In the genomic region with DNA sequence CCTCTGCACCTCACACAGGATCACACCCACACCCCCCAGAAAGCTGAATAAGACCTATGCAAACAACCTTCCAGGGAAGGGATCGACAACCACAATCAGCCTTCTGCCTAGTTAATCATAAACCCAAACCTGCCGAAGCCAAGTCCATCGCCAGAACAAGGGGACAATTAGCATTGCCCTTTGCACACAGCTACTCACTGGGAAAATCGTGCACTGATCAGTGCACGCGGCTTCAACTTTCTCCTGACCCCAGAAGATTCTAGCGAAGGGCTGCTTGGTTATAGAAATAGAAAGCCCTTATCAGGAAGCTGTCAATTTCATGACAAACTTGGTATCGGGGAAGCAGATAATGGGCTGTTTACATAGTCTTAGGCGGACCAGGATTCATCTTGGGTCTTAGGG, we compare ENCODE assay signal across 1 cellular context.
TF ChIP-seq lines count a peak whose summit lies in the region.

No MANE protein-coding gene starts in this region.

TF ChIP-seq in HepG2, 621 proteins besides CTCF, POLR2A, EP300 and RAD21 (continued from another document and continues in another):
- TF ChIP-seq, protein P1, sequence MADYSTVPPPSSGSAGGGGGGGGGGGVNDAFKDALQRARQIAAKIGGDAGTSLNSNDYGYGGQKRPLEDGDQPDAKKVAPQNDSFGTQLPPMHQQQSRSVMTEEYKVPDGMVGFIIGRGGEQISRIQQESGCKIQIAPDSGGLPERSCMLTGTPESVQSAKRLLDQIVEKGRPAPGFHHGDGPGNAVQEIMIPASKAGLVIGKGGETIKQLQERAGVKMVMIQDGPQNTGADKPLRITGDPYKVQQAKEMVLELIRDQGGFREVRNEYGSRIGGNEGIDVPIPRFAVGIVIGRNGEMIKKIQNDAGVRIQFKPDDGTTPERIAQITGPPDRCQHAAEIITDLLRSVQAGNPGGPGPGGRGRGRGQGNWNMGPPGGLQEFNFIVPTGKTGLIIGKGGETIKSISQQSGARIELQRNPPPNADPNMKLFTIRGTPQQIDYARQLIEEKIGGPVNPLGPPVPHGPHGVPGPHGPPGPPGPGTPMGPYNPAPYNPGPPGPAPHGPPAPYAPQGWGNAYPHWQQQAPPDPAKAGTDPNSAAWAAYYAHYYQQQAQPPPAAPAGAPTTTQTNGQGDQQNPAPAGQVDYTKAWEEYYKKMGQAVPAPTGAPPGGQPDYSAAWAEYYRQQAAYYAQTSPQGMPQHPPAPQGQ (CRISPR knock-in tag; IDR thresholded peaks at IDR 0.05; ENCODE audit: borderline replicate concordance): no peak
- TF ChIP-seq SP4 (CRISPR knock-in tag; IDR thresholded peaks at IDR 0.05) (no peak), BORCS8-MEF2B (CRISPR knock-in tag; IDR thresholded peaks at IDR 0.05) (no peak), SRSF4 (IDR thresholded peaks at IDR 0.05; ENCODE audit: low read depth, low read length, poor library complexity, severe bottlenecking) (no peak), TBX3 (IDR thresholded peaks at IDR 0.05; ENCODE audit: borderline replicate concordance) (no peak), RAD51 (IDR thresholded peaks at IDR 0.05; ENCODE audit: borderline replicate concordance) (no peak), SMARCE1 (IDR thresholded peaks at IDR 0.05; ENCODE audit: borderline replicate concordance) (no peak), MIER2 (CRISPR knock-in tag; IDR thresholded peaks at IDR 0.05) (no peak), ZNF552 (CRISPR knock-in tag; IDR thresholded peaks at IDR 0.05; ENCODE audit: borderline replicate concordance) (no peak), ZNF790 (CRISPR knock-in tag; IDR thresholded peaks at IDR 0.05; ENCODE audit: borderline replicate concordance) (no peak), ZKSCAN1 (IDR thresholded peaks at IDR 0.05; ENCODE audit: low read length) (no peak), NFATC3 (CRISPR knock-in tag; IDR thresholded peaks at IDR 0.05) (no peak), YEATS4 (CRISPR knock-in tag; IDR thresholded peaks at IDR 0.05; ENCODE audit: borderline replicate concordance) (no peak; the same call in 1 of the 2 replicates), ZNF530 (CRISPR knock-in tag; IDR thresholded peaks at IDR 0.05; ENCODE audit: low read depth) (no peak), SRY (CRISPR knock-in tag; IDR thresholded peaks at IDR 0.05) (no peak), NR2C2 (CRISPR knock-in tag; IDR thresholded peaks at IDR 0.05; ENCODE audit: borderline replicate concordance) (peak; percentile 22; the same call in 1 of the 2 replicates), ZFP62 (CRISPR knock-in tag; IDR thresholded peaks at IDR 0.05) (no peak), ZEB1 (IDR thresholded peaks at IDR 0.05; ENCODE audit: insufficient replicate concordance, low read depth) (no peak), NCOA5 (CRISPR knock-in tag; IDR thresholded peaks at IDR 0.05) (no peak), AGO1 (IDR thresholded peaks at IDR 0.05; ENCODE audit: low read depth, low read length, poor library complexity, severe bottlenecking) (no peak), CENPT (CRISPR knock-in tag; IDR thresholded peaks at IDR 0.05; ENCODE audit: low read depth) (no peak), TMF1 (CRISPR knock-in tag; IDR thresholded peaks at IDR 0.05; ENCODE audit: low read depth) (no peak)
- TF ChIP-seq, protein P2, sequence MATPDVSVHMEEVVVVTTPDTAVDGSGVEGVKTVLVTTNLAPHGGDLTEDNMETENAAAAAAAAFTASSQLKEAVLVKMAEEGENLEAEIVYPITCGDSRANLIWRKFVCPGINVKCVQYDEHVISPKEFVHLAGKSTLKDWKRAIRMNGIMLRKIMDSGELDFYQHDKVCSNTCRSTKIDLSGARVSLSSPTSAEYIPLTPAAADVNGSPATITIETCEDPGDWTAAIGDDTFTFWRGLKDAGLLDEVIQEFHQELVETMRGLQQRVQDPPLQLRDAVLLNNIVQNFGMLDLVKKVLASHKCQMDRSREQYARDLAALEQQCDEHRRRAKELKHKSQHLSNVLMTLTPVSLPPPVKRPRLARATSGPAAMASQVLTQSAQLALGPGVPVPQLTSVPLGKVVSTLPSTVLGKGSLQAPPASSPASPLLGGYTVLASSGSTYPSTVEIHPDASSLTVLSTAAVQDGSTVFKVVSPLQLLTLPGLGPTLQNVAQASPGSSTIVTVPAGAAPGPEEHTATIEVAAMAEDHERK (CRISPR knock-in tag; IDR thresholded peaks at IDR 0.05; ENCODE audit: low read depth): no peak
- TF ChIP-seq, protein P3, sequence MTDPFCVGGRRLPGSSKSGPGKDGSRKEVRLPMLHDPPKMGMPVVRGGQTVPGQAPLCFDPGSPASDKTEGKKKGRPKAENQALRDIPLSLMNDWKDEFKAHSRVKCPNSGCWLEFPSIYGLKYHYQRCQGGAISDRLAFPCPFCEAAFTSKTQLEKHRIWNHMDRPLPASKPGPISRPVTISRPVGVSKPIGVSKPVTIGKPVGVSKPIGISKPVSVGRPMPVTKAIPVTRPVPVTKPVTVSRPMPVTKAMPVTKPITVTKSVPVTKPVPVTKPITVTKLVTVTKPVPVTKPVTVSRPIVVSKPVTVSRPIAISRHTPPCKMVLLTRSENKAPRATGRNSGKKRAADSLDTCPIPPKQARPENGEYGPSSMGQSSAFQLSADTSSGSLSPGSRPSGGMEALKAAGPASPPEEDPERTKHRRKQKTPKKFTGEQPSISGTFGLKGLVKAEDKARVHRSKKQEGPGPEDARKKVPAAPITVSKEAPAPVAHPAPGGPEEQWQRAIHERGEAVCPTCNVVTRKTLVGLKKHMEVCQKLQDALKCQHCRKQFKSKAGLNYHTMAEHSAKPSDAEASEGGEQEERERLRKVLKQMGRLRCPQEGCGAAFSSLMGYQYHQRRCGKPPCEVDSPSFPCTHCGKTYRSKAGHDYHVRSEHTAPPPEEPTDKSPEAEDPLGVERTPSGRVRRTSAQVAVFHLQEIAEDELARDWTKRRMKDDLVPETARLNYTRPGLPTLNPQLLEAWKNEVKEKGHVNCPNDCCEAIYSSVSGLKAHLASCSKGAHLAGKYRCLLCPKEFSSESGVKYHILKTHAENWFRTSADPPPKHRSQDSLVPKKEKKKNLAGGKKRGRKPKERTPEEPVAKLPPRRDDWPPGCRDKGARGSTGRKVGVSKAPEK (CRISPR knock-in tag; IDR thresholded peaks at IDR 0.05; ENCODE audit: borderline replicate concordance): no peak
- TF ChIP-seq, protein P4, sequence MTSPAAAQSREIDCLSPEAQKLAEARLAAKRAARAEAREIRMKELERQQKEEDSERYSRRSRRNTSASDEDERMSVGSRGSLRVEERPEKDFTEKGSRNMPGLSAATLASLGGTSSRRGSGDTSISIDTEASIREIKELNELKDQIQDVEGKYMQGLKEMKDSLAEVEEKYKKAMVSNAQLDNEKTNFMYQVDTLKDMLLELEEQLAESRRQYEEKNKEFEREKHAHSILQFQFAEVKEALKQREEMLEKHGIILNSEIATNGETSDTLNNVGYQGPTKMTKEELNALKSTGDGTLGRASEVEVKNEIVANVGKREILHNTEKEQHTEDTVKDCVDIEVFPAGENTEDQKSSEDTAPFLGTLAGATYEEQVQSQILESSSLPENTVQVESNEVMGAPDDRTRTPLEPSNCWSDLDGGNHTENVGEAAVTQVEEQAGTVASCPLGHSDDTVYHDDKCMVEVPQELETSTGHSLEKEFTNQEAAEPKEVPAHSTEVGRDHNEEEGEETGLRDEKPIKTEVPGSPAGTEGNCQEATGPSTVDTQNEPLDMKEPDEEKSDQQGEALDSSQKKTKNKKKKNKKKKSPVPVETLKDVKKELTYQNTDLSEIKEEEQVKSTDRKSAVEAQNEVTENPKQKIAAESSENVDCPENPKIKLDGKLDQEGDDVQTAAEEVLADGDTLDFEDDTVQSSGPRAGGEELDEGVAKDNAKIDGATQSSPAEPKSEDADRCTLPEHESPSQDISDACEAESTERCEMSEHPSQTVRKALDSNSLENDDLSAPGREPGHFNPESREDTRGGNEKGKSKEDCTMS (CRISPR knock-in tag; conservative IDR thresholded peaks at IDR 0.05): no peak
- TF ChIP-seq, protein P5, sequence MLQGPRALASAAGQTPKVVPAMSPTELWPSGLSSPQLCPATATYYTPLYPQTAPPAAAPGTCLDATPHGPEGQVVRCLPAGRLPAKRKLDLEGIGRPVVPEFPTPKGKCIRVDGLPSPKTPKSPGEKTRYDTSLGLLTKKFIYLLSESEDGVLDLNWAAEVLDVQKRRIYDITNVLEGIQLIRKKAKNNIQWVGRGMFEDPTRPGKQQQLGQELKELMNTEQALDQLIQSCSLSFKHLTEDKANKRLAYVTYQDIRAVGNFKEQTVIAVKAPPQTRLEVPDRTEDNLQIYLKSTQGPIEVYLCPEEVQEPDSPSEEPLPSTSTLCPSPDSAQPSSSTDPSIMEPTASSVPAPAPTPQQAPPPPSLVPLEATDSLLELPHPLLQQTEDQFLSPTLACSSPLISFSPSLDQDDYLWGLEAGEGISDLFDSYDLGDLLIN (CRISPR knock-in tag; IDR thresholded peaks at IDR 0.05; ENCODE audit: borderline replicate concordance): no peak
- TF ChIP-seq, protein P6, sequence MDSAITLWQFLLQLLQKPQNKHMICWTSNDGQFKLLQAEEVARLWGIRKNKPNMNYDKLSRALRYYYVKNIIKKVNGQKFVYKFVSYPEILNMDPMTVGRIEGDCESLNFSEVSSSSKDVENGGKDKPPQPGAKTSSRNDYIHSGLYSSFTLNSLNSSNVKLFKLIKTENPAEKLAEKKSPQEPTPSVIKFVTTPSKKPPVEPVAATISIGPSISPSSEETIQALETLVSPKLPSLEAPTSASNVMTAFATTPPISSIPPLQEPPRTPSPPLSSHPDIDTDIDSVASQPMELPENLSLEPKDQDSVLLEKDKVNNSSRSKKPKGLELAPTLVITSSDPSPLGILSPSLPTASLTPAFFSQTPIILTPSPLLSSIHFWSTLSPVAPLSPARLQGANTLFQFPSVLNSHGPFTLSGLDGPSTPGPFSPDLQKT (CRISPR knock-in tag; IDR thresholded peaks at IDR 0.05; ENCODE audit: borderline replicate concordance): no peak
- TF ChIP-seq, protein P7, sequence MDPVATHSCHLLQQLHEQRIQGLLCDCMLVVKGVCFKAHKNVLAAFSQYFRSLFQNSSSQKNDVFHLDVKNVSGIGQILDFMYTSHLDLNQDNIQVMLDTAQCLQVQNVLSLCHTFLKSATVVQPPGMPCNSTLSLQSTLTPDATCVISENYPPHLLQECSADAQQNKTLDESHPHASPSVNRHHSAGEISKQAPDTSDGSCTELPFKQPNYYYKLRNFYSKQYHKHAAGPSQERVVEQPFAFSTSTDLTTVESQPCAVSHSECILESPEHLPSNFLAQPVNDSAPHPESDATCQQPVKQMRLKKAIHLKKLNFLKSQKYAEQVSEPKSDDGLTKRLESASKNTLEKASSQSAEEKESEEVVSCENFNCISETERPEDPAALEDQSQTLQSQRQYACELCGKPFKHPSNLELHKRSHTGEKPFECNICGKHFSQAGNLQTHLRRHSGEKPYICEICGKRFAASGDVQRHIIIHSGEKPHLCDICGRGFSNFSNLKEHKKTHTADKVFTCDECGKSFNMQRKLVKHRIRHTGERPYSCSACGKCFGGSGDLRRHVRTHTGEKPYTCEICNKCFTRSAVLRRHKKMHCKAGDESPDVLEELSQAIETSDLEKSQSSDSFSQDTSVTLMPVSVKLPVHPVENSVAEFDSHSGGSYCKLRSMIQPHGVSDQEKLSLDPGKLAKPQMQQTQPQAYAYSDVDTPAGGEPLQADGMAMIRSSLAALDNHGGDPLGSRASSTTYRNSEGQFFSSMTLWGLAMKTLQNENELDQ (CRISPR knock-in tag; IDR thresholded peaks at IDR 0.05; ENCODE audit: borderline replicate concordance): no peak
- TF ChIP-seq, protein P8, sequence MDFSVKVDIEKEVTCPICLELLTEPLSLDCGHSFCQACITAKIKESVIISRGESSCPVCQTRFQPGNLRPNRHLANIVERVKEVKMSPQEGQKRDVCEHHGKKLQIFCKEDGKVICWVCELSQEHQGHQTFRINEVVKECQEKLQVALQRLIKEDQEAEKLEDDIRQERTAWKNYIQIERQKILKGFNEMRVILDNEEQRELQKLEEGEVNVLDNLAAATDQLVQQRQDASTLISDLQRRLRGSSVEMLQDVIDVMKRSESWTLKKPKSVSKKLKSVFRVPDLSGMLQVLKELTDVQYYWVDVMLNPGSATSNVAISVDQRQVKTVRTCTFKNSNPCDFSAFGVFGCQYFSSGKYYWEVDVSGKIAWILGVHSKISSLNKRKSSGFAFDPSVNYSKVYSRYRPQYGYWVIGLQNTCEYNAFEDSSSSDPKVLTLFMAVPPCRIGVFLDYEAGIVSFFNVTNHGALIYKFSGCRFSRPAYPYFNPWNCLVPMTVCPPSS (IDR thresholded peaks at IDR 0.05): no peak
- TF ChIP-seq, protein P9, sequence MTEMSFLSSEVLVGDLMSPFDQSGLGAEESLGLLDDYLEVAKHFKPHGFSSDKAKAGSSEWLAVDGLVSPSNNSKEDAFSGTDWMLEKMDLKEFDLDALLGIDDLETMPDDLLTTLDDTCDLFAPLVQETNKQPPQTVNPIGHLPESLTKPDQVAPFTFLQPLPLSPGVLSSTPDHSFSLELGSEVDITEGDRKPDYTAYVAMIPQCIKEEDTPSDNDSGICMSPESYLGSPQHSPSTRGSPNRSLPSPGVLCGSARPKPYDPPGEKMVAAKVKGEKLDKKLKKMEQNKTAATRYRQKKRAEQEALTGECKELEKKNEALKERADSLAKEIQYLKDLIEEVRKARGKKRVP (CRISPR knock-in tag; IDR thresholded peaks at IDR 0.05): no peak
- TF ChIP-seq, protein P10, sequence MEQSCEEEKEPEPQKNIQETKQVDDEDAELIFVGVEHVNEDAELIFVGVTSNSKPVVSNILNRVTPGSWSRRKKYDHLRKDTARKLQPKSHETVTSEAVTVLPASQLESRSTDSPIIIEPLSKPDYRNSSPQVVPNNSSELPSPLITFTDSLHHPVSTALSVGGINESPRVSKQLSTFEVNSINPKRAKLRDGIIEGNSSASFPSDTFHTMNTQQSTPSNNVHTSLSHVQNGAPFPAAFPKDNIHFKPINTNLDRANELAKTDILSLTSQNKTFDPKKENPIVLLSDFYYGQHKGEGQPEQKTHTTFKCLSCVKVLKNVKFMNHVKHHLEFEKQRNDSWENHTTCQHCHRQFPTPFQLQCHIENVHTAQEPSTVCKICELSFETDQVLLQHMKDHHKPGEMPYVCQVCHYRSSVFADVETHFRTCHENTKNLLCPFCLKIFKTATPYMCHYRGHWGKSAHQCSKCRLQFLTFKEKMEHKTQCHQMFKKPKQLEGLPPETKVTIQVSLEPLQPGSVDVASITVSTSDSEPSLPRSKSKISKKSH (CRISPR knock-in tag; IDR thresholded peaks at IDR 0.05; ENCODE audit: borderline replicate concordance): no peak
